In genomic region chr14:53174918-53175317, GRCh38 we compare ENCODE assay signal across 13 cellular contexts. TPM values are rescaled to one million over a fixed set of nuclear protein-coding genes. Genes with fewer than 3 reads are reported as not detected.
DNase-seq lines count a peak whose midpoint lies in the region; TF ChIP-seq lines count a peak whose summit lies in the region.
"Had no signal": no experiment of that assay in that cellular context is flagged by ENCODE, and none has a peak within 500 bp of the region (broad histone marks: within the 10 kb centered on the region; RNA-seq: fewer than 3 reads in every experiment).

No MANE protein-coding gene starts in this region.

- no peak overlapping the region for H2BK15ac ChIP-seq in neuronal stem cell (ENCODE audit: low read length)

- no peak overlapping the region for H2BK120ac ChIP-seq in neuronal stem cell (ENCODE audit: low read depth, low read length)

- H2AFZ ChIP-seq in SK-N-SH (ENCODE audit: low read depth) (no peak overlapping the region), neuronal stem cell (ENCODE audit: low read length) (no peak overlapping the region)

- intact Hi-C loops in thyroid gland (cut with DNase I) = no loop called here

- H4K8ac ChIP-seq in neuronal stem cell (ENCODE audit: low read depth, low read length) = no peak overlapping the region

- H3K4me1 ChIP-seq in SK-N-SH (ENCODE audit: control insufficient read depth in 1 of 2, insufficient read depth in 2 of 2, low read depth in 1 of 2, low read length in 1 of 2) = peaks cover 0 to 7% of the 10 kb centered on the region in 2 experiments; a peak in 2 of 4 replicates
- H3K4me1 ChIP-seq in neuronal stem cell (ENCODE audit: control insufficient read depth in 2 of 2, insufficient read depth in 1 of 2, low read depth in 1 of 2, low read length in 2 of 2) = no peaks in the 10 kb centered on the region
- no peaks in the 10 kb centered on the region for H3K4me1 ChIP-seq in thyroid gland
- H3K4me1 ChIP-seq: BLaER1 treated with 17β-estradiol and CSF1 and Interleukin-3, amounts not matched to agents 10 nM and 100 nM; HAP-1 had no signal

- H3K9ac ChIP-seq in SK-N-SH (no peak overlapping the region), neuronal stem cell (ENCODE audit: low read depth, low read length, poor library complexity) (no peak overlapping the region)
- H3K9ac ChIP-seq: BLaER1 treated with 17β-estradiol and CSF1 and Interleukin-3, amounts not matched to agents 10 nM and 100 nM had no signal

- TF ChIP-seq RAD21 in SK-N-SH (IDR thresholded peaks at IDR 0.05; ENCODE audit: low read length) = 0 out of 2 replicates have a peak, but pooled peaks have one; percentile 11

- no peaks in the 10 kb centered on the region; the same call in 1 of the 2 replicates for H3K27me3 ChIP-seq in SK-N-SH (ENCODE audit: insufficient read depth)
- no peaks in the 10 kb centered on the region for H3K27me3 ChIP-seq in neuronal stem cell (ENCODE audit: control insufficient read depth in 3 of 3, insufficient read depth in 3 of 3, low read depth in 1 of 3, low read length in 3 of 3)
- no peaks in the 10 kb centered on the region for H3K27me3 ChIP-seq in thyroid gland
- H3K27me3 ChIP-seq: BLaER1 treated with 17β-estradiol and CSF1 and Interleukin-3, amounts not matched to agents 10 nM and 100 nM had no signal

- no peaks in the 10 kb centered on the region for H3K9me2 ChIP-seq in SK-N-SH

- no peak for TF ChIP-seq CTCF in SK-N-SH (IDR thresholded peaks at IDR 0.05)
- TF ChIP-seq CTCF in thyroid gland (IDR thresholded peaks at IDR 0.05) = no peak

- CTCF ChIA-PET in SK-N-SH (lab: Yijun Ruan, JAX) = interaction anchor here (1.0 to 1.2 kb wide), 2 partner anchors 9 to 131 kb away, joined by 3 read pairs; no protein-coding TSS in a partner anchor

- H3K4me3 ChIP-seq in SK-N-SH (ENCODE audit: low read depth in 2 of 2, low read length in 1 of 2) = no peak overlapping the region
- no peak overlapping the region for H3K4me3 ChIP-seq in neuronal stem cell (ENCODE audit: low read length in 2 of 2)
- no peak overlapping the region for H3K4me3 ChIP-seq in thyroid gland (replicated peaks in 1 of 3)
- H3K4me3 ChIP-seq: BLaER1 treated with 17β-estradiol and CSF1 and Interleukin-3, amounts not matched to agents 10 nM and 100 nM; HAP-1 had no signal

- no peak overlapping the region for H3K4me2 ChIP-seq in SK-N-SH
- H3K4me2 ChIP-seq in neuronal stem cell (ENCODE audit: insufficient read depth, low read length, poor library complexity, severe bottlenecking) = no peak overlapping the region
- H3K4me2 ChIP-seq: BLaER1 treated with 17β-estradiol and CSF1 and Interleukin-3, amounts not matched to agents 10 nM and 100 nM had no signal

- no peaks in the 10 kb centered on the region for H3K79me1 ChIP-seq in neuronal stem cell (ENCODE audit: low read depth, low read length)

- H2BK5ac ChIP-seq in neuronal stem cell (ENCODE audit: low read length) = no peak overlapping the region

- POLR2A ChIA-PET in SK-N-SH (lab: Yijun Ruan, JAX) = interaction anchor here (1.0 kb wide), 1 partner anchor 22 kb away, joined by 3 read pairs; no protein-coding TSS in a partner anchor

- no peaks in the 10 kb centered on the region for H3F3A ChIP-seq in SK-N-SH (replicated peaks; ENCODE audit: insufficient read depth)

- H3K36me3 ChIP-seq in SK-N-SH (replicated peaks in 1 of 2; ENCODE audit: control insufficient read depth in 1 of 2, insufficient read depth in 2 of 2, low read length in 1 of 2) = no peaks in the 10 kb centered on the region
- H3K36me3 ChIP-seq in neuronal stem cell (replicated peaks in 1 of 2; ENCODE audit: control insufficient read depth in 2 of 2, insufficient read depth in 2 of 2, low read length in 2 of 2) = no peaks in the 10 kb centered on the region
- H3K36me3 ChIP-seq in thyroid gland = no peaks in the 10 kb centered on the region
- H3K36me3 ChIP-seq: BLaER1 treated with 17β-estradiol and CSF1 and Interleukin-3, amounts not matched to agents 10 nM and 100 nM; HAP-1 had no signal

- H3K23ac ChIP-seq in neuronal stem cell (ENCODE audit: low read depth, low read length, poor library complexity) = no peak overlapping the region

- no peak for TF ChIP-seq POLR2A in thyroid gland (IDR thresholded peaks at IDR 0.05)

- no peak overlapping the region for H3K18ac ChIP-seq in neuronal stem cell (ENCODE audit: low read length)

- no peak overlapping the region for H2BK12ac ChIP-seq in neuronal stem cell (ENCODE audit: low read length)

- no peak overlapping the region for H3K4ac ChIP-seq in neuronal stem cell (ENCODE audit: low read length)

- H3K9me3 ChIP-seq in SK-N-SH (no peaks in the 10 kb centered on the region), neuronal stem cell (replicated peaks in 1 of 2; ENCODE audit: control insufficient read depth in 2 of 2, insufficient read depth in 1 of 2, low read depth in 1 of 2, low read length in 2 of 2) (no peaks in the 10 kb centered on the region), thyroid gland (no peaks in the 10 kb centered on the region)
- H3K9me3 ChIP-seq: BLaER1 treated with 17β-estradiol and CSF1 and Interleukin-3, amounts not matched to agents 10 nM and 100 nM; HAP-1 had no signal

- H2AK5ac ChIP-seq in neuronal stem cell (ENCODE audit: low read depth, low read length) = no peak overlapping the region

- H3K79me2 ChIP-seq in SK-N-SH (ENCODE audit: insufficient read depth) = no peaks in the 10 kb centered on the region

- WGBS in SK-N-SH (ENCODE audit: low lambda C conversion rate) = 7% methylated on average over 4 of the region's 4 CpGs
- no CpG with 5 or more reads among the region's 4 CpGs for WGBS in neuronal stem cell (ENCODE audit: extremely low coverage in 2 of 2, insufficient read length in 2 of 2, insufficient replicate concordance in 1 of 2), 2 donors
- 67 to 76% methylated on average over 4 of the region's 4 CpGs for WGBS in thyroid gland, 2 donors

- no peaks in the 10 kb centered on the region for H4K20me1 ChIP-seq in SK-N-SH (ENCODE audit: insufficient read depth)
- H4K20me1 ChIP-seq: BLaER1 treated with 17β-estradiol and CSF1 and Interleukin-3, amounts not matched to agents 10 nM and 100 nM had no signal

- H4K91ac ChIP-seq in neuronal stem cell (ENCODE audit: low read depth, low read length, poor library complexity) = no peak overlapping the region

- peak; percentile 27 for DNase-seq in NCI-H82 (lab: John Stamatoyannopoulos, UW)
- no peak for DNase-seq in NCI-H82 treated with DMSO at 0.1 percent for 48 hours (lab: John Stamatoyannopoulos, UW; ENCODE audit: unreplicated experiment)
- DNase-seq in SK-N-SH = peak; percentile 63
- peak; percentile 87 for DNase-seq in islet precursor cell
- peak; percentile 45 for DNase-seq in neuronal stem cell (ENCODE audit: low spot score)
- DNase-seq in GF-D8 (lab: John Stamatoyannopoulos, UW) = no peak
- no peak for DNase-seq in thyroid gland
- DNase-seq in DMS53 treated with DMSO at 0.1 percent for 48 hours (lab: John Stamatoyannopoulos, UW; ENCODE audit: unreplicated experiment) = no peak
- DNase-seq: CD4-positive, CD25-positive, alpha-beta regulatory T cell; DMS79 had no signal

- peak in 1 of 2 experiments; percentile 89; a peak in 2 of 4 replicates for TF ChIP-seq EP300 in SK-N-SH (IDR thresholded peaks at IDR 0.05; ENCODE audit: borderline replicate concordance in 1 of 2, low read depth in 1 of 2, low read length in 1 of 2)

- no peak overlapping the region for H3K14ac ChIP-seq in neuronal stem cell (ENCODE audit: low read length)

- no peak overlapping the region for H3K27ac ChIP-seq in SK-N-SH (ENCODE audit: low read depth in 2 of 2, low read length in 1 of 2)
- no peak overlapping the region for H3K27ac ChIP-seq in neuronal stem cell (replicated peaks; ENCODE audit: low read length)
- no peak overlapping the region for H3K27ac ChIP-seq in thyroid gland
- H3K27ac ChIP-seq: 22Rv1; BLaER1 treated with 17β-estradiol and CSF1 and Interleukin-3, amounts not matched to agents 10 nM and 100 nM had no signal

TF ChIP-seq in SK-N-SH, 30 proteins besides CTCF, POLR2A, EP300 and RAD21:
- TF ChIP-seq RCOR1 (IDR thresholded peaks at IDR 0.05; ENCODE audit: low read length) = peak; percentile 98
- TF ChIP-seq JUND (IDR thresholded peaks at IDR 0.05) = no peak
- TF ChIP-seq GATA2 (CRISPR knock-in tag; IDR thresholded peaks at IDR 0.05) = peak; percentile 93
- TF ChIP-seq FOXJ3 (CRISPR knock-in tag; IDR thresholded peaks at IDR 0.05) = peak; percentile 70
- TF ChIP-seq POLR2AphosphoS5 (IDR thresholded peaks at IDR 0.05; ENCODE audit: low read depth, low read length) = no peak
- TF ChIP-seq TCF12 (IDR thresholded peaks at IDR 0.05) = peak; percentile 33
- TF ChIP-seq MXI1 (IDR thresholded peaks at IDR 0.05; ENCODE audit: low read depth, low read length) = peak; percentile 29; the same call in 1 of the 2 replicates
- no peak for TF ChIP-seq USF2 (IDR thresholded peaks at IDR 0.05; ENCODE audit: borderline replicate concordance, low read depth, low read length)
- peak; percentile 65 for TF ChIP-seq CHD2 (IDR thresholded peaks at IDR 0.05; ENCODE audit: low read length, partially characterized antibody)
- TF ChIP-seq MEF2A (IDR thresholded peaks at IDR 0.05; ENCODE audit: borderline replicate concordance, low read depth) = no peak

RNA-seq across cellular contexts. Expression of gene DDHD1, which starts 21.8 kb away (rescaled TPM):
- 1.9 and 2.6 TPM in 2 replicates for polyA plus RNA-seq in SK-N-SH (2012; rRNA removed)
- polyA plus RNA-seq in SK-N-SH (2012; cell fraction: cytosol; rRNA removed) = 2.5 and 2.6 TPM in 2 replicates
- 2.8 and 6.3 TPM in 2 replicates for polyA plus RNA-seq in SK-N-SH (2012; cell fraction: nucleus; rRNA removed)
- polyA plus RNA-seq in neuronal stem cell (2013, experiment 1 of 2) = 5.4 TPM
- polyA plus RNA-seq in neuronal stem cell (2013, experiment 2 of 2) = 6.0 TPM
- 10 to 100 TPM; 17.1 to 34.6 (median 18.5) TPM for total RNA-seq in thyroid gland

Comparison
In these comparisons a context has a peak if more than half of its experiments do, and no peak if none do; other contexts are left out.
1. DNase-seq: peak in NCI-H82 (single experiment), SK-N-SH (single experiment), islet precursor cell (single experiment) and neuronal stem cell (single experiment); none in NCI-H82 treated with DMSO at 0.1 percent for 48 hours (single experiment), GF-D8 (single experiment), thyroid gland (0 of 2) and DMS53 treated with DMSO at 0.1 percent for 48 hours (single experiment).